Comparison of ENCODE assay signal across 11 cellular contexts in the genomic region with DNA sequence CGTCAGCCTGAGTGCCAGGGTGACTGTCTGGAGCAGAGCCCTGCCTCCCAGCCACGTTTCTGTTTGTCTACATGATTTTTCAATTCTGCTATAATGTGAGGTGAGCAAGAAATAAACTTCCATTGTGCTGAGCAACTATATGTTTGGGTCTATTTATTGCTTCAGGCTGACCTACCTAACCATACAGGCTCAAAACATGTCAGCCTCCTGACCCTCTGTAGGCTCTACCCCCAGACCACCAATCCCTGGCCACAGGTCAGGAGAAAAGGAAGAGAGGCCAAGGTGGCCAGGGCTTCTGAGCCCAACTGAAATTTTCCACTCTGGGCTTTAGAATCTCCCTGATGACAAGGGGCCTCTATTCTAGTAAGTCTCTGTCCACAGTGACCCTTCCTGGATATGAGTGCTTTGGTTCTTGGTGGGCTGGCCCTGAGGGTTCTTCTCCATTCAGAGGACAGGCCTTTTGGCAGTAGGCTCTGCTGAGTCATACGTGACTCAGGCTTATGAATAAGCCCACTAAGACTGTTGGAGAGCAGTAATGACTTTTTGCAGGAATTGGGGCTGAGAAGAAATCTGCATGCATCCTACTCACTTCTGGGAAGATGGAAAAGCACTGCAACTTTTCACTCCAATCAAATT.
DNase-seq lines count a peak whose midpoint lies in the region; ATAC-seq and TF ChIP-seq lines count a peak whose summit lies in the region.
"Had no signal": no experiment of that assay in that cellular context is flagged by ENCODE, and none has a peak within 500 bp of the region (broad histone marks: within the 10 kb centered on the region; RNA-seq: fewer than 3 reads in every experiment).

No MANE protein-coding gene starts in this region.

- H2AFZ ChIP-seq in smooth muscle cell (ENCODE audit: low read depth) = peak overlapping the region; percentile 45

- peak overlapping the region; percentile 13 for H3K9ac ChIP-seq in smooth muscle cell (ENCODE audit: low read depth)

- TF ChIP-seq CTCF in smooth muscle cell (IDR thresholded peaks at IDR 0.05; ENCODE audit: borderline replicate concordance, insufficient read depth, poor library complexity, severe bottlenecking) = no peak

- DNase-seq in NCI-H82 (lab: John Stamatoyannopoulos, UW) (peak; percentile 69), NCI-H82 treated with DMSO at 0.1 percent for 48 hours (lab: John Stamatoyannopoulos, UW; ENCODE audit: unreplicated experiment) (no peak), SK-MEL-5 (ENCODE audit: low read depth, low spot score) (peak; percentile 92), fibroblast of the conjunctiva (ENCODE audit: low read depth) (peak; percentile 88), smooth muscle cell (lab: John Stamatoyannopoulos, UW; ENCODE audit: unreplicated experiment) (peak; percentile 9), NCI-H748 (lab: John Stamatoyannopoulos, UW; ENCODE audit: unreplicated experiment) (no peak), germinal center (ENCODE audit: low spot score) (no peak)
- DNase-seq: H9, sigmoid colon had no signal

- H3K4me3 ChIP-seq in smooth muscle cell = no peak overlapping the region
- H3K4me3 ChIP-seq: coronary artery, sigmoid colon had no signal

- peak overlapping the region; percentile 49 for H3K4me2 ChIP-seq in smooth muscle cell

- no peaks in the 10 kb centered on the region for H3K27me3 ChIP-seq in smooth muscle cell (ENCODE audit: low read depth)
- H3K27me3 ChIP-seq: sigmoid colon had no signal

- H3K36me3 ChIP-seq in smooth muscle cell (ENCODE audit: low read depth) = no peaks in the 10 kb centered on the region
- H3K36me3 ChIP-seq: sigmoid colon had no signal

- no peaks in the 10 kb centered on the region for H3K9me3 ChIP-seq in smooth muscle cell (replicated peaks; ENCODE audit: low read depth)
- H3K9me3 ChIP-seq: sigmoid colon had no signal

- H3K4me1 ChIP-seq in smooth muscle cell (ENCODE audit: low read depth) = no peaks in the 10 kb centered on the region
- H3K4me1 ChIP-seq: sigmoid colon had no signal

- no peaks in the 10 kb centered on the region for H4K20me1 ChIP-seq in smooth muscle cell (ENCODE audit: low read depth)

- H3K27ac ChIP-seq in smooth muscle cell (ENCODE audit: low read depth) = peak overlapping the region; percentile 91
- H3K27ac ChIP-seq: coronary artery, sigmoid colon had no signal

- peaks cover 23% of the 10 kb centered on the region for H3F3A ChIP-seq in smooth muscle cell (ENCODE audit: low read depth)

- no peaks in the 10 kb centered on the region for H3K79me2 ChIP-seq in smooth muscle cell (ENCODE audit: low read depth)

- no peak for ATAC-seq in HG03432 (IDR thresholded peaks at IDR 0.05; ENCODE audit: unreplicated experiment)

- WGBS in smooth muscle cell (ENCODE audit: low lambda C conversion rate) = 48% methylated on average over 3 of the region's 3 CpGs

- in situ Hi-C loops in SK-MEL-5 (cut with HindIII; ENCODE audit: low pct_unique_long_range_greater_than_20kb, low sequenced_read_pairs) = no loop called here

Comparison
In these comparisons a context has a peak if more than half of its experiments do, and no peak if none do; other contexts are left out.
1. DNase-seq: peak in NCI-H82 (single experiment), SK-MEL-5 (single experiment), fibroblast of the conjunctiva (single experiment) and smooth muscle cell (single experiment); none in NCI-H82 treated with DMSO at 0.1 percent for 48 hours (single experiment), NCI-H748 (single experiment) and germinal center (single experiment).